Comparison of ENCODE assay signal across 8 cellular contexts in genomic region chr5:132812949-132813598, GRCh38. TPM values are rescaled to one million over a fixed set of nuclear protein-coding genes. Genes with fewer than 3 reads are reported as not detected.
A peak's percentile ranks its signal among the peaks of the same experiment; 100 is the strongest.
DNase-seq lines count a peak whose midpoint lies in the region; ATAC-seq and TF ChIP-seq lines count a peak whose summit lies in the region.

TSS of gene SOWAHA (plus strand) at chr5:132813302. CDS start at chr5:132813622, 320 bp downstream.

- H3K4me1 Mint-ChIP-seq in T-cell: peaks cover 10 to 13% (median 10%) of the 10 kb centered on the region in 3 donors

- peak within 1 kb of the TSS; percentile 67 for H3K4me2 ChIP-seq in parathyroid adenoma (ENCODE audit: low read length)

- intact Hi-C loops in heart right ventricle (cut with DNase I): loop anchor here in 4 of 10 donors (10.0 kb wide), 3 partner anchors 58 to 428 kb away; no protein-coding TSS in a partner anchor
- intact Hi-C loops in Right ventricle myocardium inferior (cut with DNase I): no loop called here

- H3K4me1 ChIP-seq in heart right ventricle (peaks cover 0 to 17% (median 7%) of the 10 kb centered on the region in 9 donors), parathyroid adenoma (no peaks in the 10 kb centered on the region)

- no peaks in the 10 kb centered on the region for H3K79me2 ChIP-seq in parathyroid adenoma

- H3K27me3 ChIP-seq in heart right ventricle: peaks cover 6 to 75% (median 54%) of the 10 kb centered on the region in 7 donors
- H3K27me3 ChIP-seq in parathyroid adenoma (ENCODE audit: control insufficient read depth, insufficient read depth, low read length): no peaks in the 10 kb centered on the region

- H3K4me3 Mint-ChIP-seq in T-cell: peak within 1 kb of the TSS; percentile 74 to 80 (median 77)

- H3K27ac Mint-ChIP-seq in T-cell: peak within 1 kb of the TSS in 1 of 2 donors; percentile 19

- peaks cover 44 to 53% of the 10 kb centered on the region in 2 donors for H3K27me3 Mint-ChIP-seq in T-cell

- no peak within 1 kb of the TSS for H3K9ac ChIP-seq in parathyroid adenoma

- H3K9me3 ChIP-seq in heart right ventricle: no peaks in the 10 kb centered on the region
- H3K9me3 ChIP-seq in parathyroid adenoma (ENCODE audit: control insufficient read depth, low read length): no peaks in the 10 kb centered on the region

- TF ChIP-seq CTCF in heart right ventricle (IDR thresholded peaks at IDR 0.05) (no peak), fibroblast of mammary gland (conservative IDR thresholded peaks at IDR 0.05; ENCODE audit: control insufficient read depth, insufficient read depth, low read depth, low read length) (no peak), parathyroid adenoma (IDR thresholded peaks at IDR 0.05) (no peak)

- H3K4me3 ChIP-seq in heart right ventricle (peak within 1 kb of the TSS; percentile 5 to 49 (median 42)), fibroblast of mammary gland (ENCODE audit: control insufficient read depth, low read depth, low read length) (peak within 1 kb of the TSS; percentile 12), parathyroid adenoma (ENCODE audit: low read depth, low read length) (peak within 1 kb of the TSS; percentile 40)

- H3K9me3 Mint-ChIP-seq in T-cell: no peaks in the 10 kb centered on the region

- H3K36me3 ChIP-seq in heart right ventricle: no peaks in the 10 kb centered on the region
- no peaks in the 10 kb centered on the region for H3K36me3 ChIP-seq in parathyroid adenoma (ENCODE audit: control insufficient read depth, insufficient read depth, low read length)

- H3K27ac ChIP-seq in heart right ventricle: no peak within 1 kb of the TSS
- H3K27ac ChIP-seq in parathyroid adenoma: no peak within 1 kb of the TSS

- CTCF ChIA-PET in T-cell (lab: Charles Lee): interaction anchor here in 1 of 2 donors (0.6 to 1.3 kb wide), 2 partner anchors 16 to 141 kb away, joined by 4 read pairs; no protein-coding TSS in a partner anchor

- WGBS in heart right ventricle, 2 donors: 3% methylated on average over 57 to 66 of the region's 66 CpGs

- peak within 1 kb of the TSS; percentile 93 for H2AFZ ChIP-seq in parathyroid adenoma

- POLR2A ChIA-PET in T-cell (lab: Charles Lee): interaction anchor here in 1 of 2 donors (0.7 kb wide), 2 partner anchors 36 to 40 kb away, joined by 4 to 9 read pairs; no protein-coding TSS in a partner anchor

- peak in 1 of 8 donors; percentile 33 for ATAC-seq in heart right ventricle
- ATAC-seq in Right ventricle myocardium inferior: no peak
- peak; percentile 26 to 37 (median 32) for ATAC-seq in T-cell (replicated peaks in 1 of 4)
- ATAC-seq in GM19395 (IDR thresholded peaks at IDR 0.05; ENCODE audit: unreplicated experiment): no peak
- no peak for ATAC-seq in GM21367 (IDR thresholded peaks at IDR 0.05; ENCODE audit: unreplicated experiment)
- ATAC-seq in GM21526 (IDR thresholded peaks at IDR 0.05; ENCODE audit: low FRiP score, unreplicated experiment): no peak

- no peaks in the 10 kb centered on the region for H3K36me3 Mint-ChIP-seq in T-cell

- DNase-seq in heart right ventricle (no peak), Right ventricle myocardium inferior (ENCODE audit: missing footprints) (no peak), T-cell (no peak), fibroblast of mammary gland (ENCODE audit: low read depth) (no peak)

RNA-seq across cellular contexts. Expression of gene SOWAHA, which starts in this region (rescaled TPM):
- total RNA-seq in heart right ventricle (under 1 TPM in 4 of 10 donors, not detected in 6; 0.08 to 0.19 (median 0.13) TPM), Right ventricle myocardium inferior (0.27 TPM), T-cell (not detected)
- polyA plus RNA-seq in heart right ventricle: under 1 TPM in 1 of 2 donors, not detected in 1; 0.07 TPM

Comparison
In these comparisons a context has a peak if more than half of its experiments do, and no peak if none do; other contexts are left out.
1. Peak in ATAC-seq in T-cell; RNA of the gene not detected or under 1 TPM.